17 cellular contexts compared by ENCODE assay signal in the genomic region with DNA sequence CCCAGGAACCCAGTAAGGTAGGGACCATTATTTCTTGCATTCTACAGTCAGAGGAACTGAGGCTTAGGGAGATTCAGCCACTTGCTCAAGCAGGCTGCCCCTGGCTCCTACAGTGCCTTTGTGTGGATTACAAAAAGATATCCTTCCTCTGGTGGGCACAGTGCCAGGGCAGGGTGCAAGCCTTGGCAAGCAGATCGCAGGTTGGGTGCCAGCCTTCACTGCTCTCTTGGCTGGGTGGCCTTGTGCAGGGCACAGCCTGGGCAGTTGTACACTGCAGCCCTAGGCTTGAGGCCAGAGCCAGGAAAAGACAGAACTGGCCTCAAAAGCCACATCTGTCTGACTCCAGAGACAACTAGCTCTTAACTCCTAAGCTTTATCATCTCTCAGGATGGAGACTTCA. TPM values are rescaled to one million over a fixed set of nuclear protein-coding genes. Genes with fewer than 3 reads are reported as not detected.
DNase-seq lines count a peak whose midpoint lies in the region; ATAC-seq and TF ChIP-seq lines count a peak whose summit lies in the region.
"Had no signal": no experiment of that assay in that cellular context is flagged by ENCODE, and none has a peak within 500 bp of the region (broad histone marks: within the 10 kb centered on the region; RNA-seq: fewer than 3 reads in every experiment).

No MANE protein-coding gene starts in this region.

- POLR2A ChIA-PET in activated CD8-positive, alpha-beta T cell treated with anti-CD3 and anti-CD28 coated beads for 36 hours (lab: Charles Lee), result interaction anchor here (9.7 kb wide), 1 partner anchor 13 kb away, joined by 82 read pairs; the partner anchor contains the start of gene DOCK2

- H3K36me3 ChIP-seq in gastrocnemius medialis, result no peaks in the 10 kb centered on the region

- no peak overlapping the region for H3K4me3 ChIP-seq in gastrocnemius medialis
- H3K4me3 ChIP-seq: K562 had no signal

- intact Hi-C loops in activated CD8-positive, alpha-beta T cell treated with anti-CD3 and anti-CD28 coated beads for 36 hours (cut with micrococcal nuclease), result no loop called here
- intact Hi-C loops in gastrocnemius medialis (cut with DNase I; ENCODE audit: low total_unique reads), result no loop called here

- TF ChIP-seq POLR2A in gastrocnemius medialis (IDR thresholded peaks at IDR 0.05), result no peak

- in situ Hi-C loops in gastrocnemius medialis (cut with MboI; ENCODE audit: low sequenced_read_pairs in 4 of 4), result no loop called here

- CTCF ChIA-PET in activated CD8-positive, alpha-beta T cell treated with anti-CD3 and anti-CD28 coated beads for 36 hours (lab: Charles Lee), result interaction anchor here (1.1 kb wide), 1 partner anchor 71 kb away, joined by 3 read pairs; no protein-coding TSS in a partner anchor

- DNase-seq in stimulated activated naive CD8-positive, alpha-beta T cell treated with anti-CD3 and anti-CD28 coated beads, Interleukin-15, amount 100 ng/mL, for 72 hours, result no peak
- DNase-seq in activated CD8-positive, alpha-beta T cell treated with anti-CD3 and anti-CD28 coated beads for 36 hours, result no peak
- no peak for DNase-seq in immature natural killer cell
- DNase-seq in gastrocnemius medialis, result no peak
- DNase-seq in NCI-H2107 (lab: John Stamatoyannopoulos, UW), result no peak
- DNase-seq: activated CD4-positive, alpha-beta T cell treated with anti-CD3 and anti-CD28 coated beads, Interleukin-2, amount 50 U/mL, for 4 hours; central memory CD4-positive, alpha-beta T cell; kidney; NCI-H774; T-helper 9 cell had no signal

- peak overlapping the region; percentile 97 for H3K27ac Mint-ChIP-seq in stimulated activated naive CD8-positive, alpha-beta T cell treated with anti-CD3 and anti-CD28 coated beads, Interleukin-15, Interleukin-2, amounts not matched to agents 100 ng/mL and 50 ng/mL, for 24 hours
- H3K27ac Mint-ChIP-seq in stimulated activated naive CD8-positive, alpha-beta T cell treated with anti-CD3 and anti-CD28 coated beads, Interleukin-15, amount 100 ng/mL, for 72 hours, result peak overlapping the region in 1 of 2 donors; percentile 48
- peak overlapping the region; percentile 85 for H3K27ac Mint-ChIP-seq in activated CD8-positive, alpha-beta T cell treated with anti-CD3 and anti-CD28 coated beads for 36 hours
- peak overlapping the region; percentile 31 to 92 (median 87) for H3K27ac Mint-ChIP-seq in immature natural killer cell

- no peak overlapping the region for H3K27ac ChIP-seq in gastrocnemius medialis
- H3K27ac ChIP-seq: C4-2B, RWPE1 had no signal

- no peaks in the 10 kb centered on the region for H3K4me1 ChIP-seq in gastrocnemius medialis

- no peak for TF ChIP-seq CTCF in activated CD8-positive, alpha-beta T cell treated with anti-CD3 and anti-CD28 coated beads for 36 hours (IDR thresholded peaks at IDR 0.05)
- TF ChIP-seq CTCF in gastrocnemius medialis (IDR thresholded peaks at IDR 0.05 in 4 of 5, conservative IDR thresholded peaks at IDR 0.05 in 1 of 5), result no peak

- no peak for ATAC-seq in stimulated activated naive CD8-positive, alpha-beta T cell treated with anti-CD3 and anti-CD28 coated beads, Interleukin-15, amount 100 ng/mL, for 72 hours
- ATAC-seq in activated CD8-positive, alpha-beta T cell treated with anti-CD3 and anti-CD28 coated beads for 36 hours, result no peak
- ATAC-seq in gastrocnemius medialis (no peak), GM18861 (IDR thresholded peaks at IDR 0.05; ENCODE audit: unreplicated experiment) (no peak)

- H3K4me1 Mint-ChIP-seq in stimulated activated naive CD8-positive, alpha-beta T cell treated with anti-CD3 and anti-CD28 coated beads, Interleukin-15, Interleukin-2, amounts not matched to agents 100 ng/mL and 50 ng/mL, for 24 hours (ENCODE audit: low read depth), result peaks cover 98% of the 10 kb centered on the region
- H3K4me1 Mint-ChIP-seq in stimulated activated naive CD8-positive, alpha-beta T cell treated with anti-CD3 and anti-CD28 coated beads, Interleukin-15, amount 100 ng/mL, for 72 hours, result peaks cover 100% of the 10 kb centered on the region
- H3K4me1 Mint-ChIP-seq in activated CD8-positive, alpha-beta T cell treated with anti-CD3 and anti-CD28 coated beads for 36 hours (ENCODE audit: low read depth), result peaks cover 96% of the 10 kb centered on the region
- H3K4me1 Mint-ChIP-seq in immature natural killer cell, result peaks cover 100% of the 10 kb centered on the region in 2 donors

- H3K27me3 ChIP-seq in gastrocnemius medialis, result no peaks in the 10 kb centered on the region

- H3K27me3 Mint-ChIP-seq in stimulated activated naive CD8-positive, alpha-beta T cell treated with anti-CD3 and anti-CD28 coated beads, Interleukin-15, Interleukin-2, amounts not matched to agents 100 ng/mL and 50 ng/mL, for 24 hours, result no peaks in the 10 kb centered on the region
- no peaks in the 10 kb centered on the region for H3K27me3 Mint-ChIP-seq in stimulated activated naive CD8-positive, alpha-beta T cell treated with anti-CD3 and anti-CD28 coated beads, Interleukin-15, amount 100 ng/mL, for 72 hours
- no peaks in the 10 kb centered on the region for H3K27me3 Mint-ChIP-seq in activated CD8-positive, alpha-beta T cell treated with anti-CD3 and anti-CD28 coated beads for 36 hours
- no peaks in the 10 kb centered on the region for H3K27me3 Mint-ChIP-seq in immature natural killer cell (ENCODE audit: low read depth in 3 of 3)
- H3K27me3 Mint-ChIP-seq: activated naive CD4-positive, alpha-beta T cell treated with anti-CD3 and anti-CD28 coated beads, Interleukin-2, amount 50 U/mL, for 24 hours had no signal

- no peaks in the 10 kb centered on the region for H3K9me3 Mint-ChIP-seq in stimulated activated naive CD8-positive, alpha-beta T cell treated with anti-CD3 and anti-CD28 coated beads, Interleukin-15, Interleukin-2, amounts not matched to agents 100 ng/mL and 50 ng/mL, for 24 hours
- H3K9me3 Mint-ChIP-seq in stimulated activated naive CD8-positive, alpha-beta T cell treated with anti-CD3 and anti-CD28 coated beads, Interleukin-15, amount 100 ng/mL, for 72 hours, result no peaks in the 10 kb centered on the region
- no peaks in the 10 kb centered on the region for H3K9me3 Mint-ChIP-seq in activated CD8-positive, alpha-beta T cell treated with anti-CD3 and anti-CD28 coated beads for 36 hours
- no peaks in the 10 kb centered on the region for H3K9me3 Mint-ChIP-seq in immature natural killer cell
- H3K9me3 Mint-ChIP-seq: activated naive CD4-positive, alpha-beta T cell treated with anti-CD3 and anti-CD28 coated beads, Interleukin-2, amount 50 U/mL, for 24 hours had no signal

- no peak overlapping the region for H3K4me3 Mint-ChIP-seq in stimulated activated naive CD8-positive, alpha-beta T cell treated with anti-CD3 and anti-CD28 coated beads, Interleukin-15, Interleukin-2, amounts not matched to agents 100 ng/mL and 50 ng/mL, for 24 hours
- H3K4me3 Mint-ChIP-seq in stimulated activated naive CD8-positive, alpha-beta T cell treated with anti-CD3 and anti-CD28 coated beads, Interleukin-15, amount 100 ng/mL, for 72 hours, result peak overlapping the region in 1 of 2 donors; percentile 14
- no peak overlapping the region for H3K4me3 Mint-ChIP-seq in activated CD8-positive, alpha-beta T cell treated with anti-CD3 and anti-CD28 coated beads for 36 hours
- H3K4me3 Mint-ChIP-seq in immature natural killer cell, result no peak overlapping the region

- H3K36me3 Mint-ChIP-seq in stimulated activated naive CD8-positive, alpha-beta T cell treated with anti-CD3 and anti-CD28 coated beads, Interleukin-15, Interleukin-2, amounts not matched to agents 100 ng/mL and 50 ng/mL, for 24 hours (ENCODE audit: low read depth), result peaks cover 78% of the 10 kb centered on the region
- peaks cover 69% of the 10 kb centered on the region for H3K36me3 Mint-ChIP-seq in activated CD8-positive, alpha-beta T cell treated with anti-CD3 and anti-CD28 coated beads for 36 hours (ENCODE audit: low read depth)
- peaks cover 0 to 13% (median 0%) of the 10 kb centered on the region in 3 donors for H3K36me3 Mint-ChIP-seq in immature natural killer cell

- no peaks in the 10 kb centered on the region for H3K9me3 ChIP-seq in gastrocnemius medialis

RNA-seq across cellular contexts. Expression of gene DOCK2, which starts 15.0 kb away (rescaled TPM):
- total RNA-seq in activated CD8-positive, alpha-beta T cell treated with anti-CD3 and anti-CD28 coated beads for 36 hours, result 100 to 1,000 TPM; 180 to 181 TPM
- 100 to 1,000 TPM in 1 of 3 donors, 10 to 100 TPM in 2; 42.4 to 121 (median 48.9) TPM for polyA plus RNA-seq in immature natural killer cell
- total RNA-seq in gastrocnemius medialis, result 1 to 10 TPM in 3 of 4 donors, under 1 TPM in 1; 0.32 to 5.3 (median 2.7) TPM
- total RNA-seq: G401 had no signal

Comparison
In these comparisons a context has a peak if more than half of its experiments do, and no peak if none do; other contexts are left out.
1. RNA of gene DOCK2, which starts 15.0 kb away (total RNA-seq): 180 to 181 TPM in activated CD8-positive, alpha-beta T cell treated with anti-CD3 and anti-CD28 coated beads for 36 hours; 0.32 to 5.3 TPM in gastrocnemius medialis; every median in the first group is over 10 times any median in the second.